Comparison of ENCODE assay signal across 8 cellular contexts in the genomic region with DNA sequence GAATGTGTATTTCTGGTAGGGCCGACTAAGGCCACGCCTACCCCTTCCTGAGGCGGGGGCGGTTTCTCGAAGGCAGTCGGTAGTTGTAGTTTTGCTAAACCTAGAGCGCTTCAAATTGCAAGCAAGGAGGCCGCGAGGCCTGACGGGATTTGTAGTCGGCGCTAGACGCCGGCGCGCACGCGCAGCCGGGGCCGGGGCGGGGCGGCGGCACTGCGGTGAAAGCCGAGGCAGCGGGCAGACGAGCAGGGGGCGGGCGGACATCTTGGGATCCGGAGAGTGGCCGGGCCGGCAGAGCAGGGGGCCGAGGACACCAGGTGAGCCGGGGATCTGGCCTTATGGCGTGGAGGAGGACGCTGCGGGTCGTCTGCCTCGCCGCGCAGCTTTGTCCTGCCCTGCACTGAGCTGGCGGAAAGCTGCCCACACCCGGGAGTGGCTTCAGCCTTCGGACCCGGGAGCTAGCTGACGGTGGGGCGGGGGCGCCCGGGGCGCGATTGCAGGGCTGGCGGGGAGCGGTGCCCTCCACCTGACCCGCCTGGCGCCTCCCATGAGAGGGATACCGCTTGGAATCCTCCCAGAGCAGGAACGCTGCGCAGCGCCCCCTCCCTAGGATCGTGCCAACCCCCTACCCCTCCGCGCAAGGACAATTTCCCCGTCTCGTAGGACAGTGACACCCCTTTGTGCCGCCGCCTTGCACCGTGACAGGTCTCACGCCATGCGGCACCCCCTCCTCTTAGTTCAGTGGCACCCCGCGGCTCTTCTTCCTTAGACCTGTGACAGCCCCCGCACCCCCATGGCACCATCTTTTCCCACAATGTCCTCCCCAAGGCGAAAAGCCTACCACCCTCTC. TPM values are rescaled to one million over a fixed set of nuclear protein-coding genes. Genes with fewer than 3 reads are reported as not detected.
DNase-seq lines count a peak whose midpoint lies in the region; ATAC-seq, FAIRE-seq and TF ChIP-seq lines count a peak whose summit lies in the region.

A gene (plus strand): TSS at position 210 of the 847 bp plus-strand sequence. CDS start 2,139 bp downstream, outside the sequence.

- H3K27ac ChIP-seq in keratinocyte (ENCODE audit: control insufficient read depth, insufficient read depth, low read length) = peak within 1 kb of the TSS; percentile 80

- H3K9me1 ChIP-seq in keratinocyte (ENCODE audit: control insufficient read depth, extremely low read depth, insufficient read depth, low read length) = no peaks in the 10 kb centered on the region

- peaks cover 29% of the 10 kb centered on the region for H3K4me1 ChIP-seq in keratinocyte (ENCODE audit: control insufficient read depth, extremely low read depth, insufficient read depth, low read length)

- H3K4me2 ChIP-seq in keratinocyte (ENCODE audit: control insufficient read depth, extremely low read depth, insufficient read depth, low read depth, low read length) = peak within 1 kb of the TSS; percentile 98

- H3K9me3 ChIP-seq in keratinocyte (ENCODE audit: control insufficient read depth, low read depth, low read length) = no peaks in the 10 kb centered on the region

- H2AFZ ChIP-seq in keratinocyte (ENCODE audit: control insufficient read depth, low read length) = peak within 1 kb of the TSS; percentile 90

- TF ChIP-seq CTCF in AG10803 (conservative IDR thresholded peaks at IDR 0.05; ENCODE audit: low read length) (no peak), keratinocyte (optimal IDR thresholded peaks at IDR 0.05 in 1 of 3, IDR thresholded peaks at IDR 0.05 in 1 of 3, conservative IDR thresholded peaks at IDR 0.05 in 1 of 3; ENCODE audit: extremely low read depth in 1 of 3, insufficient read depth in 2 of 3, low read length in 3 of 3) (peak in 2 of 3 experiments; percentile 8 to 28)

- peak; percentile 100 for DNase-seq in AG10803 (ENCODE audit: low read depth)
- DNase-seq in NCI-H460 (ENCODE audit: extremely low read depth, low read depth) = peak; percentile 95
- peak; percentile 98 for DNase-seq in activated CD4-positive, CD25-positive, alpha-beta regulatory T cell treated with anti-CD3 and anti-CD28 coated beads, Interleukin-2, amount 50 U/mL, for 72 hours
- peak; percentile 93 to 98 for DNase-seq in cerebellar nuclear complex (lab: John Stamatoyannopoulos, UW)
- peak; percentile 95 for DNase-seq in keratinocyte (ENCODE audit: low read depth, low spot score)
- peak; percentile 97 to 98 for DNase-seq in stimulated activated CD4-positive, alpha-beta T cell treated with anti-CD3 and anti-CD28 coated beads, Interleukin-15, amount 100 ng/mL, for 1 hour (ENCODE audit: low read depth in 1 of 2, low spot score in 1 of 2)

- H3K27me3 ChIP-seq in keratinocyte (ENCODE audit: control insufficient read depth, extremely low read depth, insufficient read depth, low read length) = no peaks in the 10 kb centered on the region

- H3K36me3 ChIP-seq in keratinocyte (ENCODE audit: control insufficient read depth in 2 of 2, extremely low read depth in 1 of 2, insufficient read depth in 2 of 2, low read length in 2 of 2) = peaks cover 30 to 44% of the 10 kb centered on the region in 2 experiments

- ATAC-seq in GM19043 (IDR thresholded peaks at IDR 0.05; ENCODE audit: low read depth, unreplicated experiment) = peak; percentile 98
- ATAC-seq in HG03378 (IDR thresholded peaks at IDR 0.05; ENCODE audit: unreplicated experiment) = peak; percentile 94

- H3K79me2 ChIP-seq in keratinocyte (ENCODE audit: control insufficient read depth, insufficient read depth, low read length) = peaks cover 44% of the 10 kb centered on the region

- H3K4me3 ChIP-seq in AG10803 (ENCODE audit: low read length) (peak within 1 kb of the TSS; percentile 97), keratinocyte (ENCODE audit: control insufficient read depth in 2 of 3, extremely low read depth in 1 of 3, insufficient read depth in 2 of 3, low read depth in 1 of 3, low read length in 3 of 3) (peak within 1 kb of the TSS; percentile 73 to 91 (median 91))

- dilution Hi-C loops in keratinocyte (cut with MboI; ENCODE audit: extremely low pct_ligation_motif_present, low sequenced_read_pairs) = no loop called here

- no peaks in the 10 kb centered on the region for H4K20me1 ChIP-seq in keratinocyte (ENCODE audit: control insufficient read depth, extremely low read depth, insufficient read depth, low read length)

- H3K9ac ChIP-seq in keratinocyte (ENCODE audit: control insufficient read depth, extremely low read depth, insufficient read depth, low read length) = peak within 1 kb of the TSS; percentile 91

- no peak for FAIRE-seq in keratinocyte (lab: Jason Lieb, UNC)

RNA-seq across cellular contexts. Expression of the gene that starts here (rescaled TPM):
- total RNA-seq in NCI-H460 (2014; rRNA removed; shearing (Covaris generic)) = 110 and 117 TPM in 2 replicates
- polyA plus RNA-seq in NCI-H460 (2014; cell fraction: nucleus; rRNA removed) = 119 and 125 TPM in 2 replicates
- polyA plus RNA-seq in keratinocyte = 431 to 520 TPM (median 443 TPM) in 3 replicates
- polyA plus RNA-seq in keratinocyte (2011; ENCODE audit: low read depth) = 256 TPM
- 502 and 514 TPM in 2 replicates for polyA plus RNA-seq in keratinocyte (2011; cell fraction: cytosol; rRNA removed)
- 420 and 435 TPM in 2 replicates for polyA plus RNA-seq in keratinocyte (2011; cell fraction: nucleus; rRNA removed)
- polyA plus RNA-seq in keratinocyte (2012; ENCODE audit: low replicate concordance) = 245 and 379 TPM in 2 replicates
- polyA minus RNA-seq in keratinocyte = 406 to 530 TPM (median 414 TPM) in 3 replicates
- polyA minus RNA-seq in keratinocyte (2011; cell fraction: cytosol; rRNA and poly(A)+ RNA removed) = 237 TPM
- polyA minus RNA-seq in keratinocyte (2011; cell fraction: nucleus; rRNA and poly(A)+ RNA removed) = 97.3 and 124 TPM in 2 replicates

Comparison
In these comparisons a context has a peak if more than half of its experiments do, and no peak if none do; other contexts are left out.
1. Peak in every context shown above with its lines: DNase-seq, ATAC-seq, H3K4me3 ChIP-seq and H3K27ac ChIP-seq.